In the genomic region with DNA sequence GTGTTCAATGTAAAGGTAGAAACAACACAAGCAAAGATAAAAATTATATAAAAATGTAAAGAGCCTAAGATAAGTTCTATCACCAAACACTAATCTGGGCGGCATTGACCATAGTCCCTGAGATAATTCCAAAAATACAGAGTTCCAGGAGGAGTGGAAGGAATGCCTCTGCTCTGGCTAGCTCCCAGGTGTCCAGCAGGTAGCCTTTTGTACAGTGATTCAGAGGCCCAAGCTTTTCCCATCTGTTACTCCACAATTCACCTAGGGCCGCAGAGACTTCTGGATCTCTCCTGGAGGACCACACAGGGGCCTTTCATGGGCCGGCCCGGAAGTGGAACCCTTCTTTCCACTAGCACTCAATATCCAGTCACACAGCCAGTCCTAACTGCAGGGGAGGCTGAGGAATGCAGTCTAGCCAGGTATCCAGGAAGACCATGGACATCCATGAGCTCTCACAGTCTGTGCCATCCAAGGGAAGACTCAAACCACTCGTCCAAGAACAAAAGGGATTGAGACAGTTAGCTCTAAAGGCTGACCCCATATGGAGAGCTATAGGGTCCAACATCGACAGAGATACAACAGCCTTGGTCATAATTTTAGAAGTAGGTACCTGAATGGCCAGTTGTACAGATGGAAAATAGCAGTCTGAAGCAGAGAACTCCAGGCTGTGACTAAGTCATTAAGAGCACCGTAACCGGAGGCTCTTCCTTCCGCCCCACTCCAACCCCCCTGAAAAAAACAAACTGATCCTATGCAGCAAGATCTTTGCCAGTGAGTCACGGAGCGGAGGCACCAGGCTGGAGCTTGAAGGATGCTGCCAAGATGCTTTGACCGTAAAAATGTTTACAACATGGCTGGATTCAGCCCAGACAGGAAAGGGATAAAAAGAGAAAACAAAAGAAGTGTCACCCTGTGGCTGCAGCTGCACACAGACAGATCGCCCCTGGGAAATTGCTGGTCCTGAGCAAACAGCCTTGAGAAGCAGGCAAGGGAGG, we compare ENCODE assay signal across 10 cellular contexts.
DNase-seq lines count a peak whose midpoint lies in the region; ATAC-seq lines count a peak whose summit lies in the region.
"Had no signal": no experiment of that assay in that cellular context is flagged by ENCODE, and none has a peak within 500 bp of the region (broad histone marks: within the 10 kb centered on the region; RNA-seq: fewer than 3 reads in every experiment).

No MANE protein-coding gene starts in this region.

- no peaks in the 10 kb centered on the region for H3K9me3 ChIP-seq in trophoblast cell (ENCODE audit: insufficient read depth, low read depth, low read length)

- H3K27ac ChIP-seq in epithelial cell of prostate (peak overlapping the region; percentile 87), trophoblast cell (ENCODE audit: low read depth, low read length) (peak overlapping the region; percentile 84)

- no peak overlapping the region for H3K18ac ChIP-seq in trophoblast cell (ENCODE audit: low read length)

- peak overlapping the region; percentile 90 for H2BK5ac ChIP-seq in trophoblast cell (ENCODE audit: low read depth, low read length, poor library complexity)

- no peak for ATAC-seq in HG02938 (IDR thresholded peaks at IDR 0.05; ENCODE audit: unreplicated experiment)
- no peak for ATAC-seq in GM18861 (IDR thresholded peaks at IDR 0.05; ENCODE audit: unreplicated experiment)
- ATAC-seq: GM12878 had no signal

- DNase-seq in Daoy (ENCODE audit: low read depth) (peak; percentile 95), NCI-H446 treated with DMSO at 0.1 percent for 48 hours (lab: John Stamatoyannopoulos, UW) (peak; percentile 77), epithelial cell of prostate (ENCODE audit: low read depth, low spot score) (peak; percentile 92), trophoblast cell (peak; percentile 86 to 92), Ammon's horn (ENCODE audit: low spot score) (no peak), NCI-H345 (lab: John Stamatoyannopoulos, UW) (no peak)
- DNase-seq: stimulated activated naive CD4-positive, alpha-beta T cell had no signal

- no peaks in the 10 kb centered on the region for H3K36me3 ChIP-seq in trophoblast cell (ENCODE audit: control insufficient read depth in 1 of 2, insufficient read depth in 2 of 2, low read length in 2 of 2)

- peak overlapping the region; percentile 90 for H4K91ac ChIP-seq in trophoblast cell (ENCODE audit: low read depth, low read length)

- H3K27me3 ChIP-seq in trophoblast cell (ENCODE audit: insufficient read depth, low read length): no peaks in the 10 kb centered on the region

- H4K8ac ChIP-seq in trophoblast cell (ENCODE audit: low read depth, low read length): peak overlapping the region; percentile 10

- no peak overlapping the region for H3K9ac ChIP-seq in trophoblast cell (ENCODE audit: low read length)

- H3K4me1 ChIP-seq in trophoblast cell (ENCODE audit: control insufficient read depth in 1 of 2, insufficient read depth in 2 of 2, low read length in 2 of 2): peaks cover 25 to 27% of the 10 kb centered on the region in 2 experiments

- no peak overlapping the region for H2AFZ ChIP-seq in trophoblast cell (ENCODE audit: insufficient read depth, low read length, poor library complexity)

- H2AK5ac ChIP-seq in trophoblast cell (ENCODE audit: low read length): no peak overlapping the region

- peak overlapping the region; percentile 92 for H2BK120ac ChIP-seq in trophoblast cell (ENCODE audit: insufficient read depth, low read length, poor library complexity)

- H4K12ac ChIP-seq in trophoblast cell (ENCODE audit: low read depth, low read length): no peak overlapping the region

- H3K23ac ChIP-seq in trophoblast cell (ENCODE audit: low read length): no peak overlapping the region

- WGBS in trophoblast cell (ENCODE audit: extremely low coverage, insufficient coverage, insufficient read length): no CpG with 5 or more reads among the region's 13 CpGs

- no peaks in the 10 kb centered on the region for H3K79me2 ChIP-seq in trophoblast cell (ENCODE audit: control insufficient read depth, insufficient read depth, low read length, poor library complexity)

- peak overlapping the region; percentile 2 for H3K4me2 ChIP-seq in trophoblast cell (ENCODE audit: low read length)

- H3K14ac ChIP-seq in trophoblast cell (ENCODE audit: low read length): peak overlapping the region; percentile 16

- peaks cover 34% of the 10 kb centered on the region for H3K79me1 ChIP-seq in trophoblast cell (ENCODE audit: low read length)

- H3K4ac ChIP-seq in trophoblast cell (ENCODE audit: low read depth, low read length): no peak overlapping the region

- H3K4me3 ChIP-seq in trophoblast cell (ENCODE audit: low read depth, low read length): no peak overlapping the region
- H3K4me3 ChIP-seq: GM12878 had no signal

- peak overlapping the region; percentile 33 for H2BK12ac ChIP-seq in trophoblast cell (ENCODE audit: low read length)

Comparison
In these comparisons a context has a peak if more than half of its experiments do, and no peak if none do; other contexts are left out.
1. DNase-seq: peak in Daoy (single experiment), NCI-H446 treated with DMSO at 0.1 percent for 48 hours (single experiment), epithelial cell of prostate (single experiment) and trophoblast cell (2 of 2); none in Ammon's horn (single experiment) and NCI-H345 (single experiment).